ENCODE assay signal across 1 cellular context in the genomic region with DNA sequence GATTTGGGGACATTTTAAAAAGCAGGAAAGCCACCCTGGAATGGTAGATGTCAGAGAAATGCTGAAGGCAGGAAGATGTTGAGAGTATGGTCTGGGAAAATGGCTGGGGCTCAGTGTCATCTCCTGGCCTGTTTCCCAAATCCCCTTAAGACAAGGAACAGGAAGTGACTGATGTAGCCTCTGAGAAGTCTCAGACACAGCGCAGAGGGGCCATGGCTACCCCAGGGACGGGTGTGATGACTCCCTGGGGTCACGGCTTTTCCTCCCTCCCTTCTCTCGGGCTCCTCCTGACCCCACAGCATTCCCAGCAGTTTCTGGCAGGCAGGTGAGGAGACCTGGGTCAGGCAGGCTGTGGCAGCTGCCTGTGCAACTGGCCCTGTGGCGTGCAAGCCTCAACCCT.
TF ChIP-seq lines count a peak whose summit lies in the region.

No MANE protein-coding gene starts in this region.

TF ChIP-seq in IMR-90, 13 proteins besides CTCF, POLR2A, EP300 and RAD21:
- TF ChIP-seq MXI1 (IDR thresholded peaks at IDR 0.05; ENCODE audit: borderline replicate concordance, low read depth, low read length): no peak
